In genomic region chr12:115408642-115409041, GRCh38 we compare ENCODE assay signal across 7 cellular contexts.
"Had no signal": no experiment of that assay in that cellular context is flagged by ENCODE, and none has a peak within 500 bp of the region (broad histone marks: within the 10 kb centered on the region; RNA-seq: fewer than 3 reads in every experiment).

No MANE protein-coding gene starts in this region.

- FAIRE-seq: G401.6, GM12878, GM12892, GM18507, GM19239 had no signal

- DNase-seq: GDM1, GF-D8 had no signal

- H3K4me3 ChIP-seq: GM12878 had no signal

- ATAC-seq: GM12878 had no signal
